In genomic region chr4:94431388-94431787, GRCh38 we compare ENCODE assay signal across 28 cellular contexts.
"Had no signal": no experiment of that assay in that cellular context is flagged by ENCODE, and none has a peak within 500 bp of the region (broad histone marks: within the 10 kb centered on the region; RNA-seq: fewer than 3 reads in every experiment).

No MANE protein-coding gene starts in this region.

- DNase-seq: natural killer cell; occipital lobe; ovary; posterior cingulate gyrus; psoas muscle; spleen; stimulated activated CD4-positive, alpha-beta T cell treated with anti-CD3 and anti-CD28 coated beads, Interleukin-12 subunit alpha, Interleukin-12 subunit beta, amount 100 ng/mL, for 4 hours; stimulated activated CD4-positive, alpha-beta T cell treated with anti-CD3 and anti-CD28 coated beads, Interleukin-1b, Interleukin-23, amount 100 ng/mL, for 48 hours; stimulated activated CD4-positive, alpha-beta T cell treated with anti-CD3 and anti-CD28 coated beads, Interleukin-4, amount 100 ng/mL, for 1 hour; stimulated activated CD4-positive, alpha-beta T cell treated with anti-CD3 and anti-CD28 coated beads, Interleukin-4, amount 100 ng/mL, for 4 hours; stimulated activated CD8-positive, alpha-beta memory T cell treated with anti-CD3 and anti-CD28 coated beads, Interleukin-4, amount 100 ng/mL, for 48 hours; stimulated activated naive CD4-positive, alpha-beta T cell; stimulated activated naive CD8-positive, alpha-beta T cell treated with anti-CD3 and anti-CD28 coated beads, Interleukin-15, amount 100 ng/mL, for 72 hours; stimulated activated naive CD8-positive, alpha-beta T cell treated with anti-CD3 and anti-CD28 coated beads, Interleukin-15, Interleukin-2, amounts not matched to agents 100 U/mL and 50 U/mL, for 24 hours; substantia nigra; testis; tibial artery; transverse colon; upper lobe of right lung; uterus had no signal

- H2AFZ ChIP-seq: neural progenitor cell, parathyroid adenoma had no signal

- H3K27ac ChIP-seq: neural progenitor cell, ovary, parathyroid adenoma, skin epidermis, spleen, suprapubic skin, testis, tibial artery, transverse colon, upper lobe of right lung, uterus had no signal

- H3K36me3 ChIP-seq: neural progenitor cell, ovary, spleen, suprapubic skin, tibial artery, transverse colon, upper lobe of right lung, uterus had no signal

- H3K4me1 ChIP-seq: parathyroid adenoma, spleen, suprapubic skin, testis, transverse colon, upper lobe of right lung, uterus had no signal

- H3K4me3 ChIP-seq: neural progenitor cell, ovary, psoas muscle, skin epidermis, smooth muscle cell, spleen, suprapubic skin, testis, tibial artery, transverse colon, upper lobe of right lung, uterus had no signal

- H3K9ac ChIP-seq: neural progenitor cell, parathyroid adenoma had no signal

- H3K9me3 ChIP-seq: testis, upper lobe of right lung, uterus had no signal

- ATAC-seq: natural killer cell; psoas muscle; right cardiac atrium; sciatic nerve; stimulated activated memory B cell treated with anti-CD40 and anti-IgM and Interleukin-4, amounts not matched to agents 10 μg/mL and 1 μg/mL and 100 μg/mL, for 72 hours; stimulated activated naive CD8-positive, alpha-beta T cell treated with anti-CD3 and anti-CD28 coated beads, Interleukin-15, amount 100 ng/mL, for 72 hours; stimulated activated naive CD8-positive, alpha-beta T cell treated with anti-CD3 and anti-CD28 coated beads, Interleukin-15, Interleukin-2, amounts not matched to agents 100 U/mL and 50 U/mL, for 24 hours; upper lobe of right lung had no signal

- H3K4me2 ChIP-seq: neural progenitor cell, smooth muscle cell had no signal

- H3K27me3 ChIP-seq: neural progenitor cell, ovary, spleen, suprapubic skin, testis, tibial artery, transverse colon, upper lobe of right lung, uterus had no signal

- H3K79me2 ChIP-seq: parathyroid adenoma had no signal
